In genomic region chr10:33155720-33156638, GRCh38 we compare ENCODE assay signal across 1 cellular context.
TF ChIP-seq lines count a peak whose summit lies in the region.

No MANE protein-coding gene starts in this region.

TF ChIP-seq in HepG2, 621 proteins besides CTCF, POLR2A, EP300 and RAD21 (continued from another document and continues in another):
- TF ChIP-seq NFAT5 (CRISPR knock-in tag; IDR thresholded peaks at IDR 0.05) (no peak), FOSL2 (CRISPR knock-in tag; IDR thresholded peaks at IDR 0.05) (peak; percentile 94), ZKSCAN5 (CRISPR knock-in tag; IDR thresholded peaks at IDR 0.05) (no peak), ZNF350 (CRISPR knock-in tag; IDR thresholded peaks at IDR 0.05; ENCODE audit: borderline replicate concordance, low read depth) (no peak), ZNF496 (CRISPR knock-in tag; IDR thresholded peaks at IDR 0.05; ENCODE audit: insufficient replicate concordance) (no peak), ZNF362 (CRISPR knock-in tag; IDR thresholded peaks at IDR 0.05; ENCODE audit: borderline replicate concordance) (peak; percentile 52; the same call in 1 of the 2 replicates), HIC2 (CRISPR knock-in tag; IDR thresholded peaks at IDR 0.05; ENCODE audit: low read depth) (no peak), TRAFD1 (CRISPR knock-in tag; IDR thresholded peaks at IDR 0.05; ENCODE audit: borderline replicate concordance) (no peak), ARNT2 (CRISPR knock-in tag; IDR thresholded peaks at IDR 0.05; ENCODE audit: low read depth) (0 out of 2 replicates have a peak, but pooled peaks have one; percentile 40), ZBTB40 (IDR thresholded peaks at IDR 0.05) (no peak), ZBTB40 (CRISPR knock-in tag; IDR thresholded peaks at IDR 0.05) (no peak; the same call in 1 of the 2 replicates), ZNF354B (CRISPR knock-in tag; IDR thresholded peaks at IDR 0.05) (no peak), HNRNPLL (IDR thresholded peaks at IDR 0.05; ENCODE audit: low read depth, low read length, poor library complexity, severe bottlenecking) (no peak), CC2D1A (CRISPR knock-in tag; IDR thresholded peaks at IDR 0.05) (no peak), YEATS4 (CRISPR knock-in tag; IDR thresholded peaks at IDR 0.05; ENCODE audit: borderline replicate concordance) (no peak), GATA4 (IDR thresholded peaks at IDR 0.05; ENCODE audit: borderline replicate concordance, low read depth) (peak; percentile 96), ZKSCAN1 (IDR thresholded peaks at IDR 0.05; ENCODE audit: low read length) (no peak), HBP1 (CRISPR knock-in tag; IDR thresholded peaks at IDR 0.05; ENCODE audit: low read depth) (no peak), AKAP8 (CRISPR knock-in tag; IDR thresholded peaks at IDR 0.05) (no peak), NPAS2 (CRISPR knock-in tag; IDR thresholded peaks at IDR 0.05; ENCODE audit: borderline replicate concordance) (no peak), CSRNP1 (CRISPR knock-in tag; IDR thresholded peaks at IDR 0.05) (no peak; the same call in 1 of the 2 replicates), CEBPB (IDR thresholded peaks at IDR 0.05; ENCODE audit: borderline replicate concordance, low read depth, low read length) (peak; percentile 99), ZNF235 (CRISPR knock-in tag; IDR thresholded peaks at IDR 0.05; ENCODE audit: borderline replicate concordance) (no peak)
